ENCODE assay signal across 1 cellular context in genomic region chr10:110352930-110353243, GRCh38.
TF ChIP-seq lines count a peak whose summit lies in the region.

No MANE protein-coding gene starts in this region.

TF ChIP-seq in endothelial cell of umbilical vein, 7 proteins besides CTCF, POLR2A, EP300 and RAD21:
- TF ChIP-seq POLR2AphosphoS5 (IDR thresholded peaks at IDR 0.05; ENCODE audit: insufficient read depth, low read depth, low read length): no peak
- no peak for TF ChIP-seq FOS (IDR thresholded peaks at IDR 0.05; ENCODE audit: borderline replicate concordance, insufficient read depth, low read length)
